ENCODE assay signal across 32 cellular contexts in genomic region chrX:147811803-147812202, GRCh38.
DNase-seq lines count a peak whose midpoint lies in the region; ATAC-seq, FAIRE-seq and TF ChIP-seq lines count a peak whose summit lies in the region.
"Had no signal": no experiment of that assay in that cellular context is flagged by ENCODE, and none has a peak within 500 bp of the region (broad histone marks: within the 10 kb centered on the region; RNA-seq: fewer than 3 reads in every experiment).

No MANE protein-coding gene starts in this region.

- H3K9me3 Mint-ChIP-seq in astrocyte (ENCODE audit: unreplicated experiment): peaks cover 3% of the 10 kb centered on the region
- H3K9me3 Mint-ChIP-seq: CD4-positive, alpha-beta T cell; CD4-positive, CD25-positive, alpha-beta regulatory T cell; CD8-positive, alpha-beta memory T cell; CD8-positive, alpha-beta T cell had no signal

- H3K36me3 Mint-ChIP-seq in astrocyte (ENCODE audit: low read depth, unreplicated experiment): no peaks in the 10 kb centered on the region
- H3K36me3 Mint-ChIP-seq: CD14-positive monocyte; CD4-positive, alpha-beta memory T cell; CD4-positive, CD25-positive, alpha-beta regulatory T cell; CD8-positive, alpha-beta memory T cell; CD8-positive, alpha-beta T cell had no signal

- ATAC-seq in DND-41 (ENCODE audit: insufficient read depth, low read depth) (peak; percentile 93), GM18858 (IDR thresholded peaks at IDR 0.05; ENCODE audit: unreplicated experiment) (no peak)
- ATAC-seq: A549; CD8-positive, alpha-beta T cell had no signal

- H3K79me2 ChIP-seq in DND-41 (ENCODE audit: insufficient read depth, low read length) (no peaks in the 10 kb centered on the region), astrocyte (ENCODE audit: insufficient read depth, low read length) (no peaks in the 10 kb centered on the region)

- no peak overlapping the region for H3K27ac Mint-ChIP-seq in astrocyte (ENCODE audit: unreplicated experiment)
- H3K27ac Mint-ChIP-seq: B cell; CD14-positive monocyte; CD4-positive, alpha-beta memory T cell; CD4-positive, alpha-beta T cell; CD4-positive, CD25-positive, alpha-beta regulatory T cell; CD8-positive, alpha-beta memory T cell; CD8-positive, alpha-beta T cell had no signal

- H4K20me1 ChIP-seq in DND-41 (ENCODE audit: insufficient read depth, low read length) (no peaks in the 10 kb centered on the region), astrocyte (ENCODE audit: insufficient read depth, low read length) (no peaks in the 10 kb centered on the region)
- H4K20me1 ChIP-seq: BLaER1; BLaER1 treated with 17β-estradiol and CSF1 and Interleukin-3, amounts not matched to agents 10 nM and 100 nM had no signal

- H2AFZ ChIP-seq in DND-41 (ENCODE audit: low read depth, low read length): no peak overlapping the region
- no peak overlapping the region for H2AFZ ChIP-seq in astrocyte (ENCODE audit: low read depth, low read length)

- H3K4me3 ChIP-seq in DND-41 (ENCODE audit: low read depth in 1 of 2, low read length in 2 of 2) (no peak overlapping the region), astrocyte (ENCODE audit: insufficient read depth, low read depth, low read length) (no peak overlapping the region)
- H3K4me3 ChIP-seq: A549; BLaER1; BLaER1 treated with 17β-estradiol and CSF1 and Interleukin-3, amounts not matched to agents 10 nM and 100 nM had no signal

- H3K4me1 ChIP-seq in DND-41 (ENCODE audit: insufficient read depth, low read length) (peaks cover 23% of the 10 kb centered on the region), astrocyte (ENCODE audit: insufficient read depth, low read length) (no peaks in the 10 kb centered on the region)
- H3K4me1 ChIP-seq: A549; BE2C; BLaER1; BLaER1 treated with 17β-estradiol and CSF1 and Interleukin-3, amounts not matched to agents 10 nM and 100 nM; Caco-2 had no signal

- H3K9me3 ChIP-seq in DND-41 (ENCODE audit: insufficient read depth, low read length, severe bottlenecking) (no peaks in the 10 kb centered on the region), astrocyte (ENCODE audit: insufficient read depth, low read depth, low read length) (no peaks in the 10 kb centered on the region)
- H3K9me3 ChIP-seq: A549, BE2C, BLaER1, Caco-2 had no signal

- H3K27ac ChIP-seq in DND-41 (ENCODE audit: low read length) (peak overlapping the region; percentile 54), astrocyte (ENCODE audit: low read depth, low read length) (no peak overlapping the region)
- H3K27ac ChIP-seq: 22Rv1; A549; BLaER1; BLaER1 treated with 17β-estradiol and CSF1 and Interleukin-3, amounts not matched to agents 10 nM and 100 nM; C4-2B had no signal

- no peak for TF ChIP-seq CTCF in DND-41 (IDR thresholded peaks at IDR 0.05; ENCODE audit: borderline replicate concordance, extremely low read depth, low read length, poor library complexity, severe bottlenecking)
- no peak for TF ChIP-seq CTCF in astrocyte (IDR thresholded peaks at IDR 0.05; ENCODE audit: insufficient read depth, low read depth, low read length)

- H3K4me1 Mint-ChIP-seq in astrocyte (ENCODE audit: low read depth, unreplicated experiment): no peaks in the 10 kb centered on the region
- H3K4me1 Mint-ChIP-seq: B cell; CD14-positive monocyte; CD4-positive, alpha-beta memory T cell; CD4-positive, CD25-positive, alpha-beta regulatory T cell; CD8-positive, alpha-beta memory T cell had no signal

- H3K36me3 ChIP-seq in DND-41 (ENCODE audit: insufficient read depth, low read length) (no peaks in the 10 kb centered on the region), astrocyte (ENCODE audit: insufficient read depth, low read length) (no peaks in the 10 kb centered on the region)
- H3K36me3 ChIP-seq: BE2C; BLaER1; BLaER1 treated with 17β-estradiol and CSF1 and Interleukin-3, amounts not matched to agents 10 nM and 100 nM had no signal

- DNase-seq in DND-41: peak; percentile 44
- DNase-seq in astrocyte (ENCODE audit: low read depth): no peak
- no peak for DNase-seq in middle frontal gyrus (ENCODE audit: extremely low spot score, low spot score)
- DNase-seq: 8988T; ACHN; AML-193; BE2C; C1 segment of cervical spinal cord; Caco-2; Calu3; CD4-positive, alpha-beta memory T cell; CD4-positive, alpha-beta T cell; CD4-positive, CD25-positive, alpha-beta regulatory T cell; CD8-positive, alpha-beta memory T cell; CD8-positive, alpha-beta T cell; COR-L47; DMS 273 treated with DMSO at 0.1 percent for 48 hours; DMS153; DMS53; DMS79; DMS79 treated with DMSO at 0.1 percent for 48 hours; EL had no signal

- no peak overlapping the region for H3K9ac ChIP-seq in DND-41 (ENCODE audit: low read depth, low read length)
- H3K9ac ChIP-seq in astrocyte (ENCODE audit: low read length): no peak overlapping the region
- H3K9ac ChIP-seq: BLaER1; BLaER1 treated with 17β-estradiol and CSF1 and Interleukin-3, amounts not matched to agents 10 nM and 100 nM had no signal

- H3K4me3 Mint-ChIP-seq in astrocyte (ENCODE audit: unreplicated experiment): no peak overlapping the region
- H3K4me3 Mint-ChIP-seq: B cell; CD14-positive monocyte; CD4-positive, alpha-beta memory T cell; CD4-positive, alpha-beta T cell; CD4-positive, CD25-positive, alpha-beta regulatory T cell; CD8-positive, alpha-beta memory T cell; CD8-positive, alpha-beta T cell had no signal

- FAIRE-seq in astrocyte (lab: Jason Lieb, UNC): peak; percentile 95
- FAIRE-seq: A204.1, A549, D721Med had no signal

- peaks cover 3% of the 10 kb centered on the region for H3K27me3 Mint-ChIP-seq in astrocyte (ENCODE audit: low read depth, unreplicated experiment)
- H3K27me3 Mint-ChIP-seq: B cell; CD4-positive, alpha-beta T cell had no signal

- H3K27me3 ChIP-seq in DND-41 (ENCODE audit: insufficient read depth, low read length, poor library complexity) (no peaks in the 10 kb centered on the region), astrocyte (ENCODE audit: insufficient read depth, low read length) (no peaks in the 10 kb centered on the region)
- H3K27me3 ChIP-seq: BE2C had no signal

- H3K4me2 ChIP-seq in DND-41 (ENCODE audit: insufficient read depth, low read length) (0 out of 2 replicates have a peak overlapping the region, but pooled peaks have one; percentile 25), astrocyte (ENCODE audit: low read length) (no peak overlapping the region)
- H3K4me2 ChIP-seq: A549; BLaER1; BLaER1 treated with 17β-estradiol and CSF1 and Interleukin-3, amounts not matched to agents 10 nM and 100 nM had no signal
